Comparison of ENCODE assay signal across 1 cellular context in the genomic region with DNA sequence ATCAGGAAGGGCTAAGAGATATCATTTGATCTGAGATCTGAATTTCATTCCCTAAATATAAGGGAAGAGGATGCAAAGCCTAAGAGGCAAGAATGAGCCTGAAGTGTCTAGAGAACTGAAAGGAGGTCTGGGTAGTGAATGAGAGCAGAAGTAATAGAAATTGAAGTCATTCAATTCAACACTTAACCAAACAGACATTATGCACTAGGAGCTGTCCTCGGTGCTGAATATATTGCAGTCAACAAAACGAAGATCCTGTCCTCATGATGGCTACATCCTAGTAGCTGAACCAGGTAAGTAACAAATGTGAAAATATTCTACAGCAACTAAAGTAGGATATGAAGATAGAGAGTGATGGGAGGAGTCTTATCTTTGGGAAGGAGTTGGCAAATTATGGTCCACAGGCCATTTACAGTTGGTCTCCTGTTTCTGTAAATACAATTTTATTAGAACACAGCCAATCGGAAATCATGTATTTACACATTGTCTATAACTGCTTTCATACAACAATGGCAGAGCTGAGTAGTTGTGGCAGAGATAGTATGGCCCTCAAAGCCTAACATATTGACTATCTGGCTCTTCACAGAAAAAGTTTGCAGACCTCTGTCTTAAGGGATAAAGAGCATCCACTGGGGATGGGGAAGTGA.
TF ChIP-seq lines count a peak whose summit lies in the region.

No MANE protein-coding gene starts in this region.

TF ChIP-seq in IMR-90, 13 proteins besides CTCF, POLR2A, EP300 and RAD21 (continued from another document):
- TF ChIP-seq NFE2L2 (IDR thresholded peaks at IDR 0.05; ENCODE audit: low read depth, low read length): no peak
- TF ChIP-seq BHLHE40 (IDR thresholded peaks at IDR 0.05; ENCODE audit: low read depth, low read length): no peak
- no peak for TF ChIP-seq RFX5 (IDR thresholded peaks at IDR 0.05; ENCODE audit: low read depth, low read length)
- no peak for TF ChIP-seq SMC3 (IDR thresholded peaks at IDR 0.05; ENCODE audit: low read depth, low read length)
- no peak for TF ChIP-seq MXI1 (IDR thresholded peaks at IDR 0.05; ENCODE audit: borderline replicate concordance, low read depth, low read length)
- no peak for TF ChIP-seq RCOR1 (IDR thresholded peaks at IDR 0.05; ENCODE audit: insufficient replicate concordance, low read length)
- no peak for TF ChIP-seq USF2 (IDR thresholded peaks at IDR 0.05; ENCODE audit: low read depth, low read length)
- TF ChIP-seq CHD1 (IDR thresholded peaks at IDR 0.05; ENCODE audit: low read depth, low read length): no peak
- TF ChIP-seq MAFK (IDR thresholded peaks at IDR 0.05; ENCODE audit: low read depth, low read length): no peak
